Comparison of ENCODE assay signal across 12 cellular contexts in genomic region chr10:102597131-102597891, GRCh38. TPM values are rescaled to one million over a fixed set of nuclear protein-coding genes. Genes with fewer than 3 reads are reported as not detected.
DNase-seq lines count a peak whose midpoint lies in the region; ATAC-seq and TF ChIP-seq lines count a peak whose summit lies in the region.
"Had no signal": no experiment of that assay in that cellular context is flagged by ENCODE, and none has a peak within 500 bp of the region (broad histone marks: within the 10 kb centered on the region; RNA-seq: fewer than 3 reads in every experiment).

No MANE protein-coding gene starts in this region.

- H3K36me3 Mint-ChIP-seq in WTC11 (no peaks in the 10 kb centered on the region), CD14-positive monocyte (peaks cover 75 to 87% of the 10 kb centered on the region in 2 donors)
- H3K36me3 Mint-ChIP-seq: activated naive CD4-positive, alpha-beta T cell treated with anti-CD3 and anti-CD28 coated beads, Interleukin-2, amount 50 U/mL, for 72 hours had no signal

- H3K4me1 ChIP-seq in muscle layer of duodenum (ENCODE audit: control insufficient read depth in 1 of 2, insufficient read depth in 2 of 2, low read length in 2 of 2) (peaks cover 9 to 25% of the 10 kb centered on the region in 2 donors), thyroid gland (peaks cover 8 to 54% of the 10 kb centered on the region in 2 donors)

- H3K27me3 Mint-ChIP-seq in WTC11 (ENCODE audit: low read depth) (no peaks in the 10 kb centered on the region), CD14-positive monocyte (ENCODE audit: low read depth in 3 of 3) (peaks cover 0 to 5% (median 0%) of the 10 kb centered on the region in 3 donors)
- H3K27me3 Mint-ChIP-seq: central memory CD8-positive, alpha-beta T cell had no signal

- H3K9me3 ChIP-seq in muscle layer of duodenum (ENCODE audit: control insufficient read depth in 1 of 2, low read length in 2 of 2) (no peaks in the 10 kb centered on the region), thyroid gland (no peaks in the 10 kb centered on the region)

- H3K27ac ChIP-seq in muscle layer of duodenum (ENCODE audit: low read length), result peak overlapping the region; percentile 33
- peak overlapping the region in 2 of 3 donors; percentile 22 to 40 for H3K27ac ChIP-seq in thyroid gland
- H3K27ac ChIP-seq: neural progenitor cell had no signal

- H3K27ac Mint-ChIP-seq in WTC11 (no peak overlapping the region), CD14-positive monocyte (peak overlapping the region in 2 of 7 donors; percentile 8 to 16)
- H3K27ac Mint-ChIP-seq: activated naive CD4-positive, alpha-beta T cell treated with anti-CD3 and anti-CD28 coated beads, Interleukin-2, amount 50 U/mL, for 72 hours had no signal

- DNase-seq in WTC11 (ENCODE audit: low spot score) (no peak), Right ventricle myocardium inferior (ENCODE audit: missing footprints) (no peak), thyroid gland (peak in 1 of 2 donors; percentile 15), SW 1271 (lab: John Stamatoyannopoulos, UW) (no peak), ureter (ENCODE audit: low spot score) (no peak), CD14-positive monocyte (ENCODE audit: low spot score) (no peak), MV-4-11 (lab: John Stamatoyannopoulos, UW) (no peak)
- DNase-seq: DMS79 had no signal

- H3K4me1 Mint-ChIP-seq in WTC11, result peaks cover 16% of the 10 kb centered on the region
- peaks cover 26% of the 10 kb centered on the region for H3K4me1 Mint-ChIP-seq in CD14-positive monocyte
- H3K4me1 Mint-ChIP-seq: central memory CD8-positive, alpha-beta T cell; neural progenitor cell had no signal

- no peak overlapping the region for H3K4me3 Mint-ChIP-seq in WTC11
- no peak overlapping the region for H3K4me3 Mint-ChIP-seq in CD14-positive monocyte
- H3K4me3 Mint-ChIP-seq: central memory CD8-positive, alpha-beta T cell; neural progenitor cell had no signal

- no peak for TF ChIP-seq POLR2A in thyroid gland (IDR thresholded peaks at IDR 0.05)

- CTCF ChIA-PET in WTC11 (lab: Charles Lee), result interaction anchor here (0.6 to 2.9 kb wide), 23 partner anchors 10 to 428 kb away, joined by 3 to 26 read pairs (median 4); partner anchors contain the start of genes ACTR1A and SUFU

- POLR2A ChIA-PET in WTC11 (lab: Charles Lee), result no interaction called here

- WGBS in thyroid gland, 2 donors, result 59 to 73% methylated on average over 7 to 15 of the region's 15 CpGs

- no peak overlapping the region for H3K4me3 ChIP-seq in muscle layer of duodenum (ENCODE audit: low read depth in 1 of 2, low read length in 2 of 2)
- H3K4me3 ChIP-seq in thyroid gland (replicated peaks in 1 of 3), result no peak overlapping the region
- H3K4me3 ChIP-seq: neural progenitor cell had no signal

- intact Hi-C loops in Right ventricle myocardium inferior (cut with DNase I) (loop anchor here (2.0 to 10.0 kb wide), 3 partner anchors 47 to 373 kb away; partner anchors contain the start of genes ACTR1A, ELOVL3, SUFU and TRIM8), thyroid gland (cut with DNase I) (loop anchor here (10.0 kb wide), 1 partner anchor 363 kb away; no protein-coding TSS in a partner anchor), CD14-positive monocyte (cut with micrococcal nuclease) (no loop called here)

- ATAC-seq in WTC11, result no peak
- ATAC-seq in Right ventricle myocardium inferior, result peak; percentile 35

- TF ChIP-seq CTCF in WTC11 (IDR thresholded peaks at IDR 0.05), result no peak
- TF ChIP-seq CTCF in thyroid gland (IDR thresholded peaks at IDR 0.05), result no peak
- no peak for TF ChIP-seq CTCF in CD14-positive monocyte (IDR thresholded peaks at IDR 0.05)

- H3K36me3 ChIP-seq in muscle layer of duodenum (ENCODE audit: control insufficient read depth in 1 of 2, insufficient read depth in 2 of 2, low read length in 2 of 2) (peaks cover 14 to 36% of the 10 kb centered on the region in 2 donors), thyroid gland (no peaks in the 10 kb centered on the region)

- H3K27me3 ChIP-seq in muscle layer of duodenum (ENCODE audit: low read depth, low read length) (no peaks in the 10 kb centered on the region), thyroid gland (no peaks in the 10 kb centered on the region)
- H3K27me3 ChIP-seq: neural progenitor cell had no signal

- no peaks in the 10 kb centered on the region for H3K9me3 Mint-ChIP-seq in WTC11
- H3K9me3 Mint-ChIP-seq in CD14-positive monocyte, result no peaks in the 10 kb centered on the region
- H3K9me3 Mint-ChIP-seq: activated naive CD4-positive, alpha-beta T cell treated with anti-CD3 and anti-CD28 coated beads, Interleukin-2, amount 50 U/mL, for 72 hours; central memory CD8-positive, alpha-beta T cell; neural progenitor cell had no signal

TF ChIP-seq in WTC11, 78 proteins besides CTCF, POLR2A, EP300 and RAD21:
- TF ChIP-seq ESRRA (CRISPR knock-in tag; IDR thresholded peaks at IDR 0.05; ENCODE audit: borderline replicate concordance), result no peak
- peak; percentile 57 for TF ChIP-seq GABPB1 (CRISPR knock-in tag; IDR thresholded peaks at IDR 0.05)
- TF ChIP-seq ERG (CRISPR knock-in tag; IDR thresholded peaks at IDR 0.05), result no peak
TF ChIP-seq in WTC11: peak in this region for 1.

RNA-seq across cellular contexts. Expression of gene TRIM8, which starts 47.0 kb away (rescaled TPM):
- total RNA-seq in WTC11 (2021) (36.3 to 40.3 TPM (median 36.8 TPM) in 3 replicates), Right ventricle myocardium inferior (109 TPM), thyroid gland (100 to 1,000 TPM; 138 to 187 (median 162) TPM), ureter (137 TPM)
- polyA plus RNA-seq in CD14-positive monocyte, result 10 to 100 TPM; 39.4 to 41.4 TPM

Comparison
In these comparisons a context has a peak if more than half of its experiments do, and no peak if none do; other contexts are left out.
1. intact Hi-C loops: an anchor here in Right ventricle myocardium inferior (2.0 to 10.0 kb wide) and thyroid gland (10.0 kb wide); none called in CD14-positive monocyte.